1 cellular context compared by ENCODE assay signal in the genomic region with DNA sequence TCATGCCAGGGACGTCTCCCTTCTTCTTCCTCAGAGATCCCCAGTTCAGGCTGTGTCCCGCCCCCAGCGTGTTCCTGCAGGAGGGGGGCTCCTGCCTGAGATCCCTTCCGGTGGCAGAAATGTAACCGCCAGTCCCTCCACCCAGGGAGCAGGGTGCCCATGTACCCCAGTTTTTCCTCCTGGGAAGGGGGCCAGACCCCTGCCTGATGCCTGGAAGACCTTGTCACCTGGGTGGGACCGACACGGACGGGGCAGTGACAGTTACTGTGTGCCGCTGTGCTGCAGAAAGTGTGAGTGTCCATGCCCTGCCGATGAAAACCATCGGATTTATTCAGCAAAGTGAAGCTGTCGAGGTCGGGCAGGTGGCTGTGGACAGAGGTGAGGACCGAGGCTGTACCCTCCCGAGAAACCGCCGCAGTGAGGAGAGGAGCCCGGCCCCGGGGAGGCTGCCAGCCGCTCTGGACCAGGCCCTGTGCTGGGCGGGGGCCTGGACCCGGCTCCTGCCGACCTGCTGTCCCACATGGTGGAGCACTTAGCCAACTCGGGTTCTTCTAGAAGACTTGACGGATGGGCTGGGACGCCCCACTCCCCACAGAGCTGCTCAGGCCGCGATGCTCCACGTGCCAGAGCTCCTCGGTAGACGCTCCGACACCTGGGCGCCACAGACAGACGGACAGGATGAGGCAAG.
TF ChIP-seq lines count a peak whose summit lies in the region.

No MANE protein-coding gene starts in this region.

TF ChIP-seq in HepG2, 621 proteins besides CTCF, POLR2A, EP300 and RAD21 (continued from another document):
- no peak for TF ChIP-seq GMEB1 (CRISPR knock-in tag; IDR thresholded peaks at IDR 0.05; ENCODE audit: borderline replicate concordance)
